In the genomic region with DNA sequence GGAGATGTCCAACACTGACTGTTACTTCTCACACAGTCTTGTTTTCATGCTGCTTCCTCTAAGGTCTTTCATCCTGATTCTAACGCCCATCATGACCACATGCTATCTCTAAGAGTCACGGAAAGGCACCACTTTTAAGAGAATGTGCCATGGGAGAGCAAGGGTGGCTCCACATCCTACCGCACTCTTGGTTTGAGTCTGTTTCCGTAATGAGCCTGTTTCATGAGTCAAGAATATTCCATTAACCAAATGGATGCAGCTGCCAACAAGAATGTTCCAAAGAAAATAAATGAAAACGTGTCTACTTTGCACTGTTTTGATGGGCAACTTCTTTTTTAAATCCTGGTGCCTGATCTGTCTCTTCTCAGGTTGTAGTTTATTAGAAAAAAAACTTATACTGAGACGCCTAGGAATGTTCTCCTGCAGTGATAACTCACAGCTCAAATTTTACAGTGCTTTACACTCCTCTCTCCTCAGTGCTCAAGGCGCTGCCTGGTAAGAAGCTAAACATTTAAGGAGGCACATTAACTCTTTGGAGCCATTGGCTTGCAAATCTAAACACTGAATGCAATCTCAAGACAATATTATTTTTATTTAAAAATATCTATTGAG, we compare ENCODE assay signal across 19 cellular contexts.
"Had no signal": no experiment of that assay in that cellular context is flagged by ENCODE, and none has a peak within 500 bp of the region (broad histone marks: within the 10 kb centered on the region; RNA-seq: fewer than 3 reads in every experiment).

No MANE protein-coding gene starts in this region.

- H3K9me3 ChIP-seq: gastroesophageal sphincter, right atrium auricular region, tibial nerve, vagina had no signal

- H3K27ac Mint-ChIP-seq: activated naive CD4-positive, alpha-beta T cell treated with anti-CD3 and anti-CD28 coated beads, Interleukin-2, amount 10 ng/mL, durations not matched to agents 7 days and 5 days; brain; naive thymus-derived CD8-positive, alpha-beta T cell; progenitor cell of endocrine pancreas had no signal

- H3K4me3 ChIP-seq: gastroesophageal sphincter, hepatocyte, right atrium auricular region, SK-N-MC, tibial nerve, vagina had no signal

- H3K27ac ChIP-seq: gastroesophageal sphincter, hepatocyte, right atrium auricular region, SK-N-MC, tibial nerve, vagina had no signal

- H3K9me3 Mint-ChIP-seq: activated naive CD4-positive, alpha-beta T cell treated with anti-CD3 and anti-CD28 coated beads, Interleukin-2, amount 10 ng/mL, durations not matched to agents 7 days and 5 days; brain; central memory CD8-positive, alpha-beta T cell; naive thymus-derived CD8-positive, alpha-beta T cell had no signal

- H3K27me3 ChIP-seq: gastroesophageal sphincter, hepatocyte, right atrium auricular region, tibial nerve, vagina had no signal

- H3K4me1 Mint-ChIP-seq: activated naive CD4-positive, alpha-beta T cell treated with anti-CD3 and anti-CD28 coated beads, Interleukin-2, amount 10 ng/mL, durations not matched to agents 7 days and 5 days; brain; central memory CD8-positive, alpha-beta T cell; naive thymus-derived CD8-positive, alpha-beta T cell had no signal

- H3K36me3 ChIP-seq: gastroesophageal sphincter, right atrium auricular region, tibial nerve, vagina had no signal

- H3K4me3 Mint-ChIP-seq: activated naive CD4-positive, alpha-beta T cell treated with anti-CD3 and anti-CD28 coated beads, Interleukin-2, amount 10 ng/mL, durations not matched to agents 7 days and 5 days; brain; central memory CD8-positive, alpha-beta T cell; naive thymus-derived CD8-positive, alpha-beta T cell had no signal

- H3K4me1 ChIP-seq: gastroesophageal sphincter, right atrium auricular region, tibial nerve, vagina had no signal

- DNase-seq: activated CD4-positive, alpha-beta T cell treated with anti-CD3 and anti-CD28 coated beads, Interleukin-2, amount 50 U/mL, for 1 hour; activated naive CD4-positive, alpha-beta T cell treated with anti-CD3 and anti-CD28 coated beads, Interleukin-2, amount 10 ng/mL, durations not matched to agents 7 days and 5 days; cortex of kidney; effector CD8-positive, alpha-beta T cell; naive thymus-derived CD8-positive, alpha-beta T cell; stimulated activated CD4-positive, alpha-beta T cell treated with anti-CD3 and anti-CD28 coated beads, Interleukin-1b, Interleukin-23, amount 100 ng/mL, for 48 hours; T-helper 1 cell; T1000 had no signal

- ATAC-seq: activated CD4-positive, CD25-positive, alpha-beta regulatory T cell treated with anti-CD3 and anti-CD28 coated beads, Interleukin-2, amount 50 U/mL, for 24 hours; gastroesophageal sphincter; left lobe of liver; naive thymus-derived CD8-positive, alpha-beta T cell had no signal

- H3K36me3 Mint-ChIP-seq: activated naive CD4-positive, alpha-beta T cell treated with anti-CD3 and anti-CD28 coated beads, Interleukin-2, amount 10 ng/mL, durations not matched to agents 7 days and 5 days; brain had no signal
